10 cellular contexts compared by ENCODE assay signal in the genomic region with DNA sequence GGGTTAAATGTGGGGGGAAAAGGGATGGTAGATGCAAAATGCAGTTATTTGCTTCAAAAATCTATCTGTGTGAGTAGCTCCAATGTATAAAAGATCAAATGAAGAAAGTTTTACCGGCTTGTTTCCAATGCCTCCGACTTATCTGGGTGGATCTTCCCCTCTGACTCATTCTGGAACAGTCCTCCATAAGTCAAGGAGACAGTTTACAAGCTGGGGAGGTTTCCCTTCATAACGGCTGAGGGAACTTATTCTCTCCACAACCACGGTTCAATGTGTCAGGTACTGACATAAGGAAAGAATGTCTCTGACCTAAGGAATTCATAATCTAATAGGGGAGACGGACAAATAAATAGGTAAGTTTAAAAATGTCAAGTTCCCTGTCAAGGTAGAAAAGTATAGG. TPM values are rescaled to one million over a fixed set of nuclear protein-coding genes. Genes with fewer than 3 reads are reported as not detected.
DNase-seq lines count a peak whose midpoint lies in the region; ATAC-seq and TF ChIP-seq lines count a peak whose summit lies in the region.
"Had no signal": no experiment of that assay in that cellular context is flagged by ENCODE, and none has a peak within 500 bp of the region (broad histone marks: within the 10 kb centered on the region; RNA-seq: fewer than 3 reads in every experiment).

No MANE protein-coding gene starts in this region.

- POLR2A ChIA-PET in activated naive CD8-positive, alpha-beta T cell treated with anti-CD3 and anti-CD28 coated beads, Interleukin-2, amount 10 ng/mL, durations not matched to agents 7 days and 5 days (lab: Charles Lee) = no interaction called here

- H3K9me3 ChIP-seq in lower lobe of right lung = no peaks in the 10 kb centered on the region
- H3K9me3 ChIP-seq in vagina = no peaks in the 10 kb centered on the region

- no peak for TF ChIP-seq POLR2A in vagina (IDR thresholded peaks at IDR 0.05)

- H3K27me3 ChIP-seq in lower lobe of right lung (ENCODE audit: low read depth) = peaks cover 7% of the 10 kb centered on the region
- no peaks in the 10 kb centered on the region for H3K27me3 ChIP-seq in vagina

- H3K4me3 Mint-ChIP-seq in activated naive CD8-positive, alpha-beta T cell treated with anti-CD3 and anti-CD28 coated beads, Interleukin-2, amount 10 ng/mL, durations not matched to agents 7 days and 5 days = peak overlapping the region; percentile 52
- no peak overlapping the region for H3K4me3 Mint-ChIP-seq in activated naive CD8-positive, alpha-beta T cell treated with anti-CD3 and anti-CD28 coated beads, Interleukin-2, amount 50 U/mL, for 24 hours
- peak overlapping the region in 3 of 5 experiments; percentile 21 to 73 (median 68) for H3K4me3 Mint-ChIP-seq in brain

- DNase-seq in activated naive CD8-positive, alpha-beta T cell treated with anti-CD3 and anti-CD28 coated beads, Interleukin-2, amount 10 ng/mL, durations not matched to agents 7 days and 5 days = no peak
- DNase-seq in activated naive CD8-positive, alpha-beta T cell treated with anti-CD3 and anti-CD28 coated beads, Interleukin-2, amount 50 U/mL, for 24 hours = no peak
- DNase-seq in lower lobe of right lung (no peak), vagina (ENCODE audit: extremely low spot score in 2 of 2) (no peak), cerebellar cortex (ENCODE audit: low spot score) (no peak), NCI-H524 treated with DMSO at 0.1 percent for 48 hours (lab: John Stamatoyannopoulos, UW) (no peak), NCI-H510A treated with DMSO at 0.1 percent for 48 hours (lab: John Stamatoyannopoulos, UW) (no peak)
- DNase-seq: activated gamma-delta T cell treated with Interleukin-2 at 50 U/mL for 16 hours had no signal

- no peaks in the 10 kb centered on the region for H3K36me3 ChIP-seq in lower lobe of right lung
- H3K36me3 ChIP-seq in vagina = no peaks in the 10 kb centered on the region

- peaks cover 8% of the 10 kb centered on the region for H3K4me1 ChIP-seq in lower lobe of right lung
- H3K4me1 ChIP-seq in vagina = peaks cover 23% of the 10 kb centered on the region

- no peak for ATAC-seq in activated naive CD8-positive, alpha-beta T cell treated with anti-CD3 and anti-CD28 coated beads, Interleukin-2, amount 10 ng/mL, durations not matched to agents 7 days and 5 days (ENCODE audit: low read depth)
- no peak for ATAC-seq in activated naive CD8-positive, alpha-beta T cell treated with anti-CD3 and anti-CD28 coated beads, Interleukin-2, amount 50 U/mL, for 24 hours
- ATAC-seq in lower lobe of right lung = no peak

- no peak overlapping the region for H3K27ac Mint-ChIP-seq in activated naive CD8-positive, alpha-beta T cell treated with anti-CD3 and anti-CD28 coated beads, Interleukin-2, amount 10 ng/mL, durations not matched to agents 7 days and 5 days
- no peak overlapping the region for H3K27ac Mint-ChIP-seq in activated naive CD8-positive, alpha-beta T cell treated with anti-CD3 and anti-CD28 coated beads, Interleukin-2, amount 50 U/mL, for 24 hours
- no peak overlapping the region for H3K27ac Mint-ChIP-seq in brain

- H3K9me3 Mint-ChIP-seq in activated naive CD8-positive, alpha-beta T cell treated with anti-CD3 and anti-CD28 coated beads, Interleukin-2, amount 10 ng/mL, durations not matched to agents 7 days and 5 days = no peaks in the 10 kb centered on the region
- no peaks in the 10 kb centered on the region for H3K9me3 Mint-ChIP-seq in activated naive CD8-positive, alpha-beta T cell treated with anti-CD3 and anti-CD28 coated beads, Interleukin-2, amount 50 U/mL, for 24 hours
- peaks cover 0 to 6% (median 0%) of the 10 kb centered on the region in 5 experiments for H3K9me3 Mint-ChIP-seq in brain

- peaks cover 20% of the 10 kb centered on the region for H3K4me1 Mint-ChIP-seq in activated naive CD8-positive, alpha-beta T cell treated with anti-CD3 and anti-CD28 coated beads, Interleukin-2, amount 10 ng/mL, durations not matched to agents 7 days and 5 days
- peaks cover 22% of the 10 kb centered on the region for H3K4me1 Mint-ChIP-seq in activated naive CD8-positive, alpha-beta T cell treated with anti-CD3 and anti-CD28 coated beads, Interleukin-2, amount 50 U/mL, for 24 hours
- H3K4me1 Mint-ChIP-seq in brain = peaks cover 14% of the 10 kb centered on the region

- H3K27me3 Mint-ChIP-seq in activated naive CD8-positive, alpha-beta T cell treated with anti-CD3 and anti-CD28 coated beads, Interleukin-2, amount 10 ng/mL, durations not matched to agents 7 days and 5 days = peaks cover 44% of the 10 kb centered on the region
- H3K27me3 Mint-ChIP-seq in activated naive CD8-positive, alpha-beta T cell treated with anti-CD3 and anti-CD28 coated beads, Interleukin-2, amount 50 U/mL, for 24 hours = peaks cover 10% of the 10 kb centered on the region
- peaks cover 7% of the 10 kb centered on the region for H3K27me3 Mint-ChIP-seq in brain

- TF ChIP-seq CTCF in brain (conservative IDR thresholded peaks at IDR 0.05) = no peak
- TF ChIP-seq CTCF in lower lobe of right lung (IDR thresholded peaks at IDR 0.05) = no peak
- TF ChIP-seq CTCF in vagina (IDR thresholded peaks at IDR 0.05) = no peak

- H3K36me3 Mint-ChIP-seq in activated naive CD8-positive, alpha-beta T cell treated with anti-CD3 and anti-CD28 coated beads, Interleukin-2, amount 10 ng/mL, durations not matched to agents 7 days and 5 days = no peaks in the 10 kb centered on the region
- H3K36me3 Mint-ChIP-seq in activated naive CD8-positive, alpha-beta T cell treated with anti-CD3 and anti-CD28 coated beads, Interleukin-2, amount 50 U/mL, for 24 hours (ENCODE audit: low read depth) = no peaks in the 10 kb centered on the region
- H3K36me3 Mint-ChIP-seq in brain = no peaks in the 10 kb centered on the region

- H3K4me3 ChIP-seq in lower lobe of right lung (peak overlapping the region; percentile 50), vagina (peak overlapping the region; percentile 39 to 56)

- intact Hi-C loops in lower lobe of right lung (cut with DNase I) = no loop called here
- intact Hi-C loops in vagina (cut with DNase I) = no loop called here

- peak overlapping the region; percentile 65 for H3K27ac ChIP-seq in lower lobe of right lung
- peak overlapping the region; percentile 85 for H3K27ac ChIP-seq in vagina
- H3K27ac ChIP-seq: C4-2B had no signal

RNA-seq across cellular contexts. Expression of a gene that starts 49.7 kb away (rescaled TPM):
- 10 to 100 TPM; 55.0 to 59.3 TPM for total RNA-seq in activated naive CD8-positive, alpha-beta T cell treated with anti-CD3 and anti-CD28 coated beads, Interleukin-2, amount 10 ng/mL, durations not matched to agents 7 days and 5 days
- polyA plus RNA-seq in brain (ENCODE audit: insufficient read depth, low read depth, low replicate concordance) = 0.17 TPM
- total RNA-seq in lower lobe of right lung = 17.8 TPM
- 7.1 TPM for total RNA-seq in vagina
